14 cellular contexts compared by ENCODE assay signal in the genomic region with DNA sequence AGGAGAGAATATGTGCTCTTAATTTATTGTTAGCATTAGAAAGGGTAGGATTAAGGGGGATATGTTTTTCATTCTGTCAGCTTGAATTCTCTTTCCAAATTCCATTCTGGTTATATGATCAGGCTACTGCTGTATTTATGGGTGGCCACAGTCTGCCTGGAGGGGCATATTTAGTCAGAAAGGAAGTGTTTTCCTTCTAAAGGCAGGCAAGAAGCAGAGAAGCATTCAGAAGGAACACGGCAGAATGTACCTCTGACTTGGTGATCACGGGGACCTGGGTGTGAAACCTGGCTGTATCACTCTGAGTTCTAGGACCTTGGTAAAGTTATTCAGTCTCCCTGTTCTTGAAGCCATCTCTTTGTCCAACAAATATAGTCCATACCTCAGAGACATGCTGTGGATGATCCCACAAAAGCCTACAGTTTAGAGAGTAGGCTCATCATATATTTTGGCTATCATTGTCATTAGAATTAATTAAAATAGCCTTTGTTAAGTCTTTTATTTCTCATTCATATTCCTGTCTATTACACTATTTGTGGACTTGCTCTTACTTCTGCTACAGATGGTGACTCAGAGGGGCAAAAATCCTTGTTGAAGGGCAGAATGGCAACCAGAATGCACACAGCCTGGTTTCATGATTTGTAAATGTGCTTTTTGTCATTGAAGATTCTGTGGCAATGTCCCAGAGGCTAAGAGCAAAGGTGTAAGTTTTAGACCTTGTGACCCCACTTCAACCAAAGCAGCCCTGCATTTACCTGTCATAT. TPM values are rescaled to one million over a fixed set of nuclear protein-coding genes. Genes with fewer than 3 reads are reported as not detected.
DNase-seq lines count a peak whose midpoint lies in the region; ATAC-seq and TF ChIP-seq lines count a peak whose summit lies in the region.
"Had no signal": no experiment of that assay in that cellular context is flagged by ENCODE, and none has a peak within 500 bp of the region (broad histone marks: within the 10 kb centered on the region; RNA-seq: fewer than 3 reads in every experiment).

No MANE protein-coding gene starts in this region.

- peaks cover 55% of the 10 kb centered on the region for H3K27me3 Mint-ChIP-seq in activated CD8-positive, alpha-beta T cell treated with anti-CD3 and anti-CD28 coated beads, Interleukin-2, amount 10 ng/mL, durations not matched to agents 7 days and 5 days (ENCODE audit: low read depth)

- peak overlapping the region; percentile 53 to 69 (median 59) for H3K4me3 ChIP-seq in esophagus muscularis mucosa
- H3K4me3 ChIP-seq in dorsolateral prefrontal cortex = peak overlapping the region in 1 of 59 donors; percentile 16

- TF ChIP-seq EP300 in esophagus muscularis mucosa (IDR thresholded peaks at IDR 0.05) = no peak

- TF ChIP-seq CTCF in esophagus muscularis mucosa (IDR thresholded peaks at IDR 0.05) (no peak), dorsolateral prefrontal cortex (IDR thresholded peaks at IDR 0.05 in 54 of 56, conservative IDR thresholded peaks at IDR 0.05 in 2 of 56; ENCODE audit: low read depth in 1 of 56, partially characterized antibody in 56 of 56) (no peak)

- 78% methylated on average over 2 of the region's 2 CpGs for WGBS in esophagus muscularis mucosa

- POLR2A ChIA-PET in activated CD8-positive, alpha-beta T cell treated with anti-CD3 and anti-CD28 coated beads, Interleukin-2, amount 10 ng/mL, durations not matched to agents 7 days and 5 days (lab: Charles Lee) = no interaction called here

- H3K27me3 ChIP-seq in esophagus muscularis mucosa (no peaks in the 10 kb centered on the region), dorsolateral prefrontal cortex (peaks cover 0 to 58% (median 9%) of the 10 kb centered on the region in 45 donors)

- H3K36me3 ChIP-seq in esophagus muscularis mucosa = peaks cover 0 to 7% (median 3%) of the 10 kb centered on the region in 4 donors

- H3K4me1 Mint-ChIP-seq in activated CD8-positive, alpha-beta T cell treated with anti-CD3 and anti-CD28 coated beads, Interleukin-2, amount 10 ng/mL, durations not matched to agents 7 days and 5 days (ENCODE audit: low read depth) = no peaks in the 10 kb centered on the region

- no peak for ATAC-seq in HG02870 (IDR thresholded peaks at IDR 0.05; ENCODE audit: unreplicated experiment)
- no peak for ATAC-seq in activated CD8-positive, alpha-beta T cell treated with anti-CD3 and anti-CD28 coated beads, Interleukin-2, amount 10 ng/mL, durations not matched to agents 7 days and 5 days
- ATAC-seq: activated CD8-positive, alpha-beta T cell treated with anti-CD3 and anti-CD28 coated beads for 36 hours had no signal

- intact Hi-C loops in esophagus muscularis mucosa (cut with DNase I) (loop anchor here (5.0 to 10.0 kb wide), 2 partner anchors 98 to 410 kb away; no protein-coding TSS in a partner anchor), dorsolateral prefrontal cortex (cut with DNase I) (no loop called here)

- CTCF ChIA-PET in activated CD8-positive, alpha-beta T cell treated with anti-CD3 and anti-CD28 coated beads, Interleukin-2, amount 10 ng/mL, durations not matched to agents 7 days and 5 days (lab: Charles Lee) = no interaction called here

- no peak overlapping the region for H3K4me3 Mint-ChIP-seq in activated CD8-positive, alpha-beta T cell treated with anti-CD3 and anti-CD28 coated beads, Interleukin-2, amount 10 ng/mL, durations not matched to agents 7 days and 5 days
- H3K4me3 Mint-ChIP-seq: activated CD8-positive, alpha-beta T cell treated with anti-CD3 and anti-CD28 coated beads for 36 hours had no signal

- H3K27ac ChIP-seq in esophagus muscularis mucosa (replicated peaks in 1 of 4) = peak overlapping the region; percentile 90 to 92 (median 91)
- no peak overlapping the region for H3K27ac ChIP-seq in dorsolateral prefrontal cortex

- TF ChIP-seq POLR2A in esophagus muscularis mucosa (IDR thresholded peaks at IDR 0.05; ENCODE audit: low read depth) = no peak

- H3K27ac Mint-ChIP-seq in activated CD8-positive, alpha-beta T cell treated with anti-CD3 and anti-CD28 coated beads, Interleukin-2, amount 10 ng/mL, durations not matched to agents 7 days and 5 days = no peak overlapping the region
- H3K27ac Mint-ChIP-seq: activated CD8-positive, alpha-beta T cell treated with anti-CD3 and anti-CD28 coated beads for 36 hours had no signal

- no peaks in the 10 kb centered on the region for H3K36me3 Mint-ChIP-seq in activated CD8-positive, alpha-beta T cell treated with anti-CD3 and anti-CD28 coated beads, Interleukin-2, amount 10 ng/mL, durations not matched to agents 7 days and 5 days (ENCODE audit: low read depth)

- peaks cover 12 to 77% (median 42%) of the 10 kb centered on the region in 4 donors for H3K4me1 ChIP-seq in esophagus muscularis mucosa

- no peaks in the 10 kb centered on the region for H3K9me3 Mint-ChIP-seq in activated CD8-positive, alpha-beta T cell treated with anti-CD3 and anti-CD28 coated beads, Interleukin-2, amount 10 ng/mL, durations not matched to agents 7 days and 5 days (ENCODE audit: insufficient read depth)
- H3K9me3 Mint-ChIP-seq: activated CD8-positive, alpha-beta T cell treated with anti-CD3 and anti-CD28 coated beads for 36 hours had no signal

- H3K9me3 ChIP-seq in esophagus muscularis mucosa = no peaks in the 10 kb centered on the region

- DNase-seq in EL (peak; percentile 86), RPMI7951 (ENCODE audit: low read depth) (peak; percentile 77), esophagus muscularis mucosa (ENCODE audit: extremely low spot score) (peak; percentile 29), renal cortical epithelial cell (ENCODE audit: low read depth) (peak; percentile 81), dorsolateral prefrontal cortex (no peak), NCI-H187 (lab: John Stamatoyannopoulos, UW) (no peak)
- no peak for DNase-seq in activated CD8-positive, alpha-beta T cell treated with anti-CD3 and anti-CD28 coated beads, Interleukin-2, amount 10 ng/mL, durations not matched to agents 7 days and 5 days
- DNase-seq: activated CD8-positive, alpha-beta T cell treated with anti-CD3 and anti-CD28 coated beads for 36 hours; activated gamma-delta T cell treated with Interleukin-2 at 50 U/mL for 16 hours; DMS79 treated with DMSO at 0.1 percent for 48 hours; GOT3; NCI-H345; T-helper 9 cell had no signal

RNA-seq across cellular contexts. Expression of a gene that starts 2.7 kb away (rescaled TPM):
- 167 and 188 TPM in 2 replicates for total RNA-seq in RPMI7951 (2014; rRNA removed; shearing (Covaris generic))
- 100 to 1,000 TPM; 216 to 576 (median 478) TPM for total RNA-seq in esophagus muscularis mucosa
- 215 and 425 TPM in 2 replicates for total RNA-seq in renal cortical epithelial cell
- 10 to 100 TPM in 67 of 120 experiments, 1 to 10 TPM in 53; 1.8 to 52.1 (median 11.5) TPM for total RNA-seq in dorsolateral prefrontal cortex
- total RNA-seq in activated CD8-positive, alpha-beta T cell treated with anti-CD3 and anti-CD28 coated beads, Interleukin-2, amount 10 ng/mL, durations not matched to agents 7 days and 5 days = not detected

Comparison
In these comparisons a context has a peak if more than half of its experiments do, and no peak if none do; other contexts are left out.
1. DNase-seq: peak in EL (single experiment), RPMI7951 (single experiment), esophagus muscularis mucosa (single experiment) and renal cortical epithelial cell (single experiment); none in dorsolateral prefrontal cortex (0 of 10), NCI-H187 (0 of 2) and activated CD8-positive, alpha-beta T cell treated with anti-CD3 and anti-CD28 coated beads, Interleukin-2, amount 10 ng/mL, durations not matched to agents 7 days and 5 days (single experiment).
2. H3K27ac ChIP-seq: peak in esophagus muscularis mucosa (4 of 4); none in dorsolateral prefrontal cortex (0 of 59).